Comparison of ENCODE assay signal across 8 cellular contexts in genomic region chr4:73070072-73070385, GRCh38. TPM values are rescaled to one million over a fixed set of nuclear protein-coding genes. Genes with fewer than 3 reads are reported as not detected.
DNase-seq lines count a peak whose midpoint lies in the region; ATAC-seq and TF ChIP-seq lines count a peak whose summit lies in the region.

No MANE protein-coding gene starts in this region.

- TF ChIP-seq CTCF in DOHH2 (IDR thresholded peaks at IDR 0.05; ENCODE audit: low read depth, low read length, poor library complexity, severe bottlenecking) (no peak), ascending aorta (IDR thresholded peaks at IDR 0.05) (no peak), lower leg skin (IDR thresholded peaks at IDR 0.05) (no peak), upper lobe of right lung (IDR thresholded peaks at IDR 0.05) (no peak)

- DNase-seq in ascending aorta (ENCODE audit: low spot score in 2 of 2) (no peak), lower leg skin (ENCODE audit: low spot score in 2 of 2) (no peak), upper lobe of right lung (no peak), GOT3 (lab: John Stamatoyannopoulos, UW) (no peak), cortex of kidney (lab: John Stamatoyannopoulos, UW) (no peak)

- peak overlapping the region; percentile 93 for H3K9ac ChIP-seq in HUES6 (ENCODE audit: low read length)

- intact Hi-C loops in ascending aorta (cut with DNase I), result no loop called here
- intact Hi-C loops in lower leg skin (cut with DNase I; ENCODE audit: low total_unique reads), result no loop called here
- intact Hi-C loops in upper lobe of right lung (cut with DNase I), result no loop called here

- peak overlapping the region; percentile 76 for H3K4me2 ChIP-seq in DOHH2 (ENCODE audit: low read length)

- no peaks in the 10 kb centered on the region for H3K9me2 ChIP-seq in DOHH2 (replicated peaks; ENCODE audit: control insufficient read depth, low read length)

- H4K20me1 ChIP-seq in DOHH2 (ENCODE audit: control insufficient read depth, insufficient read depth, low read depth, low read length), result no peaks in the 10 kb centered on the region

- ATAC-seq in GM21423 (IDR thresholded peaks at IDR 0.05; ENCODE audit: unreplicated experiment), result peak; percentile 9
- peak; percentile 24 for ATAC-seq in upper lobe of right lung

- H3F3A ChIP-seq in DOHH2 (ENCODE audit: control insufficient read depth, insufficient read depth), result peaks cover 51% of the 10 kb centered on the region

- peaks cover 40% of the 10 kb centered on the region for H3K79me2 ChIP-seq in DOHH2 (ENCODE audit: control insufficient read depth, low read length)

- H3K4me3 ChIP-seq in DOHH2 (ENCODE audit: low read length) (peak overlapping the region; percentile 85), HUES6 (ENCODE audit: low read depth, low read length) (peak overlapping the region; percentile 93), ascending aorta (peak overlapping the region; percentile 60 to 99), lower leg skin (ENCODE audit: low read depth, poor library complexity, severe bottlenecking) (peak overlapping the region; percentile 22), upper lobe of right lung (peak overlapping the region; percentile 81)

- H3K27ac ChIP-seq in DOHH2 (ENCODE audit: low read depth, low read length) (peak overlapping the region; percentile 94), HUES6 (ENCODE audit: low read depth, low read length) (peak overlapping the region; percentile 60), ascending aorta (peak overlapping the region; percentile 88 to 96), upper lobe of right lung (peak overlapping the region; percentile 97)

- peaks cover 25% of the 10 kb centered on the region for H3K4me1 ChIP-seq in DOHH2 (ENCODE audit: control insufficient read depth, low read length)
- peaks cover 6% of the 10 kb centered on the region; the same call in 1 of the 2 replicates for H3K4me1 ChIP-seq in HUES6 (ENCODE audit: control insufficient read depth, insufficient read depth, low read length)
- H3K4me1 ChIP-seq in ascending aorta, result peaks cover 3 to 7% of the 10 kb centered on the region in 2 donors
- H3K4me1 ChIP-seq in upper lobe of right lung, result peaks cover 12% of the 10 kb centered on the region

- no peak for TF ChIP-seq POLR2A in lower leg skin (IDR thresholded peaks at IDR 0.05)

- H3K9me3 ChIP-seq in DOHH2 (ENCODE audit: control insufficient read depth, insufficient read depth, low read length) (no peaks in the 10 kb centered on the region), HUES6 (ENCODE audit: control insufficient read depth, insufficient read depth, low read depth, low read length) (no peaks in the 10 kb centered on the region), ascending aorta (no peaks in the 10 kb centered on the region), upper lobe of right lung (no peaks in the 10 kb centered on the region)

- 5 to 10% methylated on average over 9 of the region's 9 CpGs for WGBS in lower leg skin, 2 donors

- H3K36me3 ChIP-seq in DOHH2 (ENCODE audit: control insufficient read depth, low read length) (peaks cover 46% of the 10 kb centered on the region), HUES6 (ENCODE audit: control insufficient read depth, insufficient read depth, low read length) (peaks cover 20% of the 10 kb centered on the region), ascending aorta (peaks cover 2 to 6% of the 10 kb centered on the region in 2 donors), upper lobe of right lung (peaks cover 17% of the 10 kb centered on the region)

- no peaks in the 10 kb centered on the region for H3K27me3 ChIP-seq in DOHH2 (ENCODE audit: control insufficient read depth, low read length)
- H3K27me3 ChIP-seq in HUES6 (ENCODE audit: control insufficient read depth, insufficient read depth, low read length), result no peaks in the 10 kb centered on the region
- H3K27me3 ChIP-seq in ascending aorta, result no peaks in the 10 kb centered on the region
- H3K27me3 ChIP-seq in upper lobe of right lung, result no peaks in the 10 kb centered on the region

RNA-seq across cellular contexts. Expression of gene COX18, which starts 0.5 kb away (rescaled TPM):
- total RNA-seq in ascending aorta, result 22.7 TPM
- total RNA-seq in lower leg skin, result 10 to 100 TPM; 12.0 to 24.3 (median 21.7) TPM
- total RNA-seq in upper lobe of right lung, result 13.2 TPM

Comparison
In these comparisons a context has a peak if more than half of its experiments do, and no peak if none do; other contexts are left out.
1. H3K4me3 ChIP-seq: peak in every context shown above with its lines; median percentile 93 in HUES6; 85 in DOHH2; 81 in upper lobe of right lung; 80 in ascending aorta; 22 in lower leg skin.